Comparison of ENCODE assay signal across 8 cellular contexts in genomic region chr10:43671659-43672555, GRCh38. TPM values are rescaled to one million over a fixed set of nuclear protein-coding genes. Genes with fewer than 3 reads are reported as not detected.
A peak's percentile ranks its signal among the peaks of the same experiment; 100 is the strongest.
DNase-seq lines count a peak whose midpoint lies in the region; ATAC-seq and TF ChIP-seq lines count a peak whose summit lies in the region.

No MANE protein-coding gene starts in this region.

- H3K27ac ChIP-seq in SJCRH30 (no peak overlapping the region), spleen (no peak overlapping the region)

- H3K9me3 Mint-ChIP-seq in CD14-positive monocyte (peaks cover 0 to 1% (median 0%) of the 10 kb centered on the region in 7 donors), brain (peaks cover 0 to 16% (median 0%) of the 10 kb centered on the region in 5 experiments)

- no peaks in the 10 kb centered on the region for H3K27me3 ChIP-seq in SJCRH30
- H3K27me3 ChIP-seq in spleen (replicated peaks in 1 of 7): peaks cover 0 to 55% (median 12%) of the 10 kb centered on the region in 7 donors

- no peak for TF ChIP-seq POLR2A in spleen (IDR thresholded peaks at IDR 0.05)

- no peak overlapping the region for H3K4me3 ChIP-seq in SJCRH30
- no peak overlapping the region for H3K4me3 ChIP-seq in spleen

- intact Hi-C loops in CD14-positive monocyte (cut with micrococcal nuclease): loop anchor here (2.0 to 5.0 kb wide), 3 partner anchors 640 to 1185 kb away; partner anchors contain the start of gene CXCL12 (in 2 of the 2)
- intact Hi-C loops in spleen (cut with DNase I; ENCODE audit: low total_unique reads): loop anchor here (5.0 kb wide), 2 partner anchors 715 to 1190 kb away; partner anchors contain the start of gene CXCL12

- peaks cover 3% of the 10 kb centered on the region for H3K4me1 Mint-ChIP-seq in CD14-positive monocyte
- peaks cover 6% of the 10 kb centered on the region for H3K4me1 Mint-ChIP-seq in brain

- H3K27me3 Mint-ChIP-seq in CD14-positive monocyte (ENCODE audit: low read depth in 3 of 3): peaks cover 15 to 35% (median 16%) of the 10 kb centered on the region in 3 donors
- peaks cover 20% of the 10 kb centered on the region for H3K27me3 Mint-ChIP-seq in brain

- DNase-seq in CD14-positive monocyte (ENCODE audit: low spot score) (no peak), GM19238 (ENCODE audit: insufficient read length, low spot score) (peak; percentile 57), HuH-7.5 (ENCODE audit: low spot score) (peak; percentile 81), SJCRH30 (peak; percentile 11 to 55), iPS DF 19.7 (ENCODE audit: low read depth, low spot score) (peak; percentile 54), spleen (no peak)

- WGBS in spleen, 5 donors: 48 to 55% (median 53%) methylated on average over 17 to 18 of the region's 18 CpGs

- no peak overlapping the region for H3K27ac Mint-ChIP-seq in CD14-positive monocyte
- peak overlapping the region in 1 of 5 experiments; percentile 8 for H3K27ac Mint-ChIP-seq in brain

- H3K36me3 ChIP-seq in SJCRH30: no peaks in the 10 kb centered on the region
- H3K36me3 ChIP-seq in spleen: no peaks in the 10 kb centered on the region

- no peak overlapping the region for H3K4me3 Mint-ChIP-seq in CD14-positive monocyte
- no peak overlapping the region for H3K4me3 Mint-ChIP-seq in brain

- TF ChIP-seq CTCF in CD14-positive monocyte (IDR thresholded peaks at IDR 0.05) (peak; percentile 83), brain (conservative IDR thresholded peaks at IDR 0.05) (peak; percentile 95 to 99), spleen (IDR thresholded peaks at IDR 0.05 in 8 of 11, conservative IDR thresholded peaks at IDR 0.05 in 3 of 11) (peak; percentile 73 to 90 (median 83))

- no peaks in the 10 kb centered on the region for H3K36me3 Mint-ChIP-seq in CD14-positive monocyte
- no peaks in the 10 kb centered on the region for H3K36me3 Mint-ChIP-seq in brain

- no peak for ATAC-seq in HG03439 (IDR thresholded peaks at IDR 0.05; ENCODE audit: unreplicated experiment)

- H3K4me1 ChIP-seq in SJCRH30: no peaks in the 10 kb centered on the region
- H3K4me1 ChIP-seq in spleen: peaks cover 0 to 17% (median 8%) of the 10 kb centered on the region in 6 donors

- H3K9me3 ChIP-seq in SJCRH30 (replicated peaks) (no peaks in the 10 kb centered on the region), spleen (no peaks in the 10 kb centered on the region)

RNA-seq across cellular contexts. Expression of gene ZNF32, which starts 23.2 kb away (rescaled TPM):
- 10 to 100 TPM; 33.0 to 33.6 TPM for polyA plus RNA-seq in CD14-positive monocyte
- 12.0 and 14.8 TPM in 2 replicates for total RNA-seq in SJCRH30 (2014; rRNA removed; shearing (Covaris generic))
- polyA plus RNA-seq in brain (ENCODE audit: insufficient read depth, low read depth, low replicate concordance): 97.9 TPM
- 10 to 100 TPM; 26.3 to 42.4 (median 29.7) TPM for total RNA-seq in spleen
- 10 to 100 TPM; 60.9 to 68.8 (median 63.6) TPM for polyA plus RNA-seq in spleen

Comparison
In these comparisons a context has a peak if more than half of its experiments do, and no peak if none do; other contexts are left out.
1. DNase-seq: peak in GM19238 (single experiment), HuH-7.5 (single experiment), SJCRH30 (2 of 2) and iPS DF 19.7 (single experiment); none in CD14-positive monocyte (single experiment) and spleen (single experiment).
2. Peak in every context shown above with its lines, with median percentiles within 50 percentile points of each other: CTCF ChIP-seq.